In the genomic region with DNA sequence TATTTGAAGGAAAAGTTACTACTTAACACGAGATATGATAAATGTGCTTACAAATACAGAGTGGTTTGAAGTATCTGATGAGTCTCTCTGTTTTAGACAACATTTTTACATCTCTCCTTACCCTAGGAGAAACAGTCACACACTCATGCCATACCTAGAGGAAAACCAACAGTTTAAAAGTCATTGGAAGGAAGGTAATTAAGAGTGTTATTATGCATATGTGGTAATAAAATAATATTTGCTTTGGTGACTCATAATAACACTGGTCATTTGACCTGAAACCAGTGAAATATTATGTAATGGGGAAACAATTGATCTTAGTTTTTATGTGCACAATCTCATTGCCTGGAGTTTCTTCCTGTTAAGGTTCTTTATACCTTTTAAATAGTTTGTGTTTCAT, we compare ENCODE assay signal across 25 cellular contexts.
"Had no signal": no experiment of that assay in that cellular context is flagged by ENCODE, and none has a peak within 500 bp of the region (broad histone marks: within the 10 kb centered on the region; RNA-seq: fewer than 3 reads in every experiment).

No MANE protein-coding gene starts in this region.

- FAIRE-seq: keratinocyte, TTC549 had no signal

- H3K9me3 ChIP-seq: gastrocnemius medialis, ovary, thyroid gland had no signal

- DNase-seq: activated CD4-positive, alpha-beta T cell treated with anti-CD3 and anti-CD28 coated beads for 4 hours; activated CD4-positive, alpha-beta T cell treated with anti-CD3 and anti-CD28 coated beads, Interleukin-2, amount 50 U/mL, for 4 hours; activated naive CD4-positive, alpha-beta T cell; activated T-cell treated with anti-CD3 and anti-CD28 coated beads for 4 hours; activated T-cell treated with anti-CD3 and anti-CD28 coated beads, Interleukin-2, amount 50 U/mL, for 72 hours; gastrocnemius medialis; glutamatergic neuron; left cardiac atrium; naive thymus-derived CD4-positive, alpha-beta T cell; ovary; retina; stimulated activated CD4-positive, alpha-beta T cell treated with anti-CD3 and anti-CD28 coated beads, Interleukin-1b, Interleukin-23, amount 100 ng/mL, for 48 hours; stimulated activated CD4-positive, alpha-beta T cell treated with anti-CD3 and anti-CD28 coated beads, Interleukin-4, amount 100 ng/mL, for 4 hours; stimulated activated CD8-positive, alpha-beta memory T cell treated with anti-CD3 and anti-CD28 coated beads, Interleukin-4, amount 100 ng/mL, for 48 hours; stimulated activated naive CD8-positive, alpha-beta T cell treated with anti-CD3 and anti-CD28 coated beads, Interleukin-15, amount 100 ng/mL, for 72 hours; T-helper 9 cell; thyroid gland had no signal

- H3K36me3 ChIP-seq: gastrocnemius medialis, ovary, thyroid gland had no signal

- H3K27ac ChIP-seq: coronary artery, gastrocnemius medialis, ovary, thyroid gland, VCaP had no signal

- H3K4me1 ChIP-seq: gastrocnemius medialis, thyroid gland had no signal

- ATAC-seq: activated naive CD4-positive, alpha-beta T cell treated with anti-CD3 and anti-CD28 coated beads, Interleukin-2, amount 50 U/mL, for 72 hours; activated T-cell treated with anti-CD3 and anti-CD28 coated beads, Interleukin-2, amount 50 U/mL, for 72 hours; gastrocnemius medialis; left cardiac atrium; naive thymus-derived CD4-positive, alpha-beta T cell; sciatic nerve; stimulated activated memory B cell treated with anti-CD40 and anti-IgM and Interleukin-4, amounts not matched to agents 10 μg/mL and 1 μg/mL and 100 μg/mL, for 72 hours; stimulated activated naive CD8-positive, alpha-beta T cell treated with anti-CD3 and anti-CD28 coated beads, Interleukin-15, amount 100 ng/mL, for 72 hours had no signal

- H3K4me2 ChIP-seq: smooth muscle cell had no signal

- H3K4me3 ChIP-seq: coronary artery, gastrocnemius medialis, ovary, smooth muscle cell, thyroid gland had no signal

- H3K27me3 ChIP-seq: gastrocnemius medialis, ovary, thyroid gland had no signal
